In genomic region chr11:69598147-69598546, GRCh38 we compare ENCODE assay signal across 12 cellular contexts. TPM values are rescaled to one million over a fixed set of nuclear protein-coding genes. Genes with fewer than 3 reads are reported as not detected.
DNase-seq lines count a peak whose midpoint lies in the region; FAIRE-seq and TF ChIP-seq lines count a peak whose summit lies in the region.
"Had no signal": no experiment of that assay in that cellular context is flagged by ENCODE, and none has a peak within 500 bp of the region (broad histone marks: within the 10 kb centered on the region; RNA-seq: fewer than 3 reads in every experiment).

No MANE protein-coding gene starts in this region.

- no peak overlapping the region for H3K4me3 ChIP-seq in astrocyte of the cerebellum (ENCODE audit: low read depth, low read length)
- H3K4me3 ChIP-seq: adrenal gland had no signal

- peaks cover 23% of the 10 kb centered on the region for H3K27me3 Mint-ChIP-seq in nephron progenitor cell (ENCODE audit: low read depth, poor library complexity)

- in situ Hi-C loops in astrocyte of the cerebellum (cut with HindIII; ENCODE audit: low sequenced_read_pairs) (no loop called here), GM13977 (cut with MboI; ENCODE audit: low pct_unique_long_range_greater_than_20kb, low sequenced_read_pairs, unreplicated experiment) (no loop called here)

- H3K36me3 Mint-ChIP-seq in nephron progenitor cell (ENCODE audit: low read depth), result no peaks in the 10 kb centered on the region

- H3K4me3 Mint-ChIP-seq in nephron progenitor cell, result no peak overlapping the region

- no peak overlapping the region for H3K27ac Mint-ChIP-seq in nephron progenitor cell

- peak; percentile 83 for FAIRE-seq in HTR-8/SVneo (lab: Jason Lieb, UNC)

- TF ChIP-seq CTCF in astrocyte of the cerebellum (IDR thresholded peaks at IDR 0.05; ENCODE audit: low read depth, low read length, missing control alignments) (peak; percentile 6), GM13977 (IDR thresholded peaks at IDR 0.05; ENCODE audit: extremely low read depth, insufficient read depth, missing control alignments) (no peak), nephron progenitor cell (IDR thresholded peaks at IDR 0.05) (no peak)

- DNase-seq in DMS114 treated with DMSO at 0.1 percent for 48 hours (lab: John Stamatoyannopoulos, UW; ENCODE audit: unreplicated experiment) (peak; percentile 75), HTR-8/SVneo (ENCODE audit: insufficient read length, low spot score) (peak; percentile 60), astrocyte of the cerebellum (ENCODE audit: low read depth) (no peak), lung microvascular endothelial cell (ENCODE audit: low read depth in 2 of 2) (peak; percentile 7 to 40), germinal center (ENCODE audit: low spot score) (no peak), GM13977 (ENCODE audit: low spot score) (no peak), inferior parietal cortex (ENCODE audit: extremely low spot score) (no peak), nephron progenitor cell (no peak)
- DNase-seq: kidney glomerular epithelial cell, NCI-H2029, SIG-M5 had no signal

- peaks cover 13% of the 10 kb centered on the region for H3K4me1 Mint-ChIP-seq in nephron progenitor cell

- H3K9me3 Mint-ChIP-seq in nephron progenitor cell, result peaks cover 13% of the 10 kb centered on the region

RNA-seq across cellular contexts. Expression of gene CCND1, which starts 42.8 kb away (rescaled TPM):
- 203 and 371 TPM in 2 replicates for total RNA-seq in lung microvascular endothelial cell

Comparison
In these comparisons a context has a peak if more than half of its experiments do, and no peak if none do; other contexts are left out.
1. DNase-seq: peak in DMS114 treated with DMSO at 0.1 percent for 48 hours (single experiment), HTR-8/SVneo (single experiment) and lung microvascular endothelial cell (2 of 2); none in astrocyte of the cerebellum (single experiment), germinal center (single experiment), GM13977 (single experiment), inferior parietal cortex (single experiment) and nephron progenitor cell (single experiment).